In the genomic region with DNA sequence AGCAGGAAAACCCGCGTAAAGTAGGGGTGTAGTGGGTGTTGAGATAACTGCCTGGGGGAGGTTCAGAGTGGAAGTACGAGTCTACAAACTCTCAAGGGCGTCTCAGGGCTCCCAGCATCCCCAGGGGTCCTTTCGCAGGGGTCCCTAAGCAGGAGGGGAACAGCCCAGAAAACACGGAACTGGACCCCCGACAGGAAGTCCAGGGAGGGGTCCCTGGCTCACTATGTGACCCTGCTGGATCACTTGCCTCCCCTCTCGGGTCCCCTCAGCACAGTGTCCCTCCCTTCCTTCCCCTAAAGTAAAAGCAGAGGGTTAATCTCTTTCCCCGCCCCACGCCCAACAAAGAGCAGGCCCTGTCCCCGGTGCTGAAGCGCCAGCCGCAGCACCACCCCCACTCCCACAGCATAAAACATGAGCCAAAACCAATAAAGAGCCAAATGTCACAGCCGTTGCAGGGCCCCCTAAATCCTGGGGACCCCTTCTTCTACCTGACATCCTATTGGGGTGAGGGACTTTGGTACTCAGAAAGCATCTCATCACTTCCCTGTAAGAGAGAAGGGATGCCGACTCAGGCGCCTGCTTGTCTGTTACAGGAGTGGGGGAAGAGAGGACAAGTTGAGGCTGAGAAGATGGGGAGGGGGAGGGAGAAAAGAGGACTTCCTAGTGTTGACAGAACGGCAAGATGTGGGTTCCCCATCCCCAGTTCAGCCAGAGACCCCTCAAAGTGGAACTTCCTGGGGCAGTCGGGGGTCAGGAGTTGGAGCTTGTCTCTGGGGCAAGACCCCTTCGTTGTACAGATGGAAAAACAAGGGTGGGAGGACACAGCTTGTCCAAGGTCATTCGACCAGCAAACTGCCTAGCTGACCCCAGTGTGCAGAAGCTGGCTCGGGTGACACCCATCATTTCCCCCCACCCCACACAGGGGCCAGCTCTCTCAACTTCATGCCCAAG, we compare ENCODE assay signal across 10 cellular contexts. TPM values are rescaled to one million over a fixed set of nuclear protein-coding genes. Genes with fewer than 3 reads are reported as not detected.
A peak's percentile ranks its signal among the peaks of the same experiment; 100 is the strongest.
DNase-seq lines count a peak whose midpoint lies in the region; ATAC-seq and TF ChIP-seq lines count a peak whose summit lies in the region.
"Had no signal": no experiment of that assay in that cellular context is flagged by ENCODE, and none has a peak within 500 bp of the region (broad histone marks: within the 10 kb centered on the region; RNA-seq: fewer than 3 reads in every experiment).

No MANE protein-coding gene starts in this region.

- H3K27ac ChIP-seq in right atrium auricular region (no peak overlapping the region), VCaP (peak overlapping the region; percentile 68), hepatocyte (no peak overlapping the region), smooth muscle cell (ENCODE audit: low read depth) (no peak overlapping the region)
- H3K27ac ChIP-seq: SK-N-MC had no signal

- H3K27me3 ChIP-seq in right atrium auricular region, result peaks cover 15 to 24% of the 10 kb centered on the region in 2 donors
- H3K27me3 ChIP-seq in hepatocyte, result peaks cover 62% of the 10 kb centered on the region
- H3K27me3 ChIP-seq in smooth muscle cell (ENCODE audit: low read depth), result peaks cover 58% of the 10 kb centered on the region

- H3K36me3 ChIP-seq in right atrium auricular region, result no peaks in the 10 kb centered on the region
- no peaks in the 10 kb centered on the region for H3K36me3 ChIP-seq in hepatocyte (replicated peaks; ENCODE audit: insufficient read depth, low read depth)
- no peaks in the 10 kb centered on the region for H3K36me3 ChIP-seq in smooth muscle cell (ENCODE audit: low read depth)

- H3K9me3 ChIP-seq in right atrium auricular region (no peaks in the 10 kb centered on the region), hepatocyte (ENCODE audit: low read depth) (no peaks in the 10 kb centered on the region), smooth muscle cell (replicated peaks; ENCODE audit: low read depth) (no peaks in the 10 kb centered on the region)

- no peak overlapping the region for H3K4me3 Mint-ChIP-seq in chondrocyte (ENCODE audit: unreplicated experiment)

- WGBS in hepatocyte (ENCODE audit: low lambda C conversion rate, missing lambda C conversion rate), result 14% methylated on average over 18 of the region's 21 CpGs
- WGBS in smooth muscle cell (ENCODE audit: low lambda C conversion rate), result 21% methylated on average over 21 of the region's 21 CpGs

- intact Hi-C loops in left ventricle myocardium superior (cut with micrococcal nuclease), result no loop called here

- no peaks in the 10 kb centered on the region for H3K79me2 ChIP-seq in hepatocyte
- H3K79me2 ChIP-seq in smooth muscle cell (ENCODE audit: low read depth), result no peaks in the 10 kb centered on the region

- H3K27me3 Mint-ChIP-seq in chondrocyte (ENCODE audit: low read depth), result peaks cover 39% of the 10 kb centered on the region

- peaks cover 0 to 18% of the 10 kb centered on the region in 2 donors for H3K4me1 ChIP-seq in right atrium auricular region
- peaks cover 14% of the 10 kb centered on the region for H3K4me1 ChIP-seq in hepatocyte (ENCODE audit: insufficient read depth)
- H3K4me1 ChIP-seq in smooth muscle cell (ENCODE audit: low read depth), result peaks cover 18% of the 10 kb centered on the region

- H3K4me1 Mint-ChIP-seq in chondrocyte (ENCODE audit: low read depth), result peaks cover 22% of the 10 kb centered on the region

- H3K4me2 ChIP-seq in hepatocyte, result no peak overlapping the region
- H3K4me2 ChIP-seq in smooth muscle cell, result no peak overlapping the region

- ATAC-seq in left ventricle myocardium superior (peak; percentile 31), HG02642 (IDR thresholded peaks at IDR 0.05; ENCODE audit: poor library complexity, unreplicated experiment) (no peak)
- ATAC-seq: stimulated activated naive B cell treated with anti-CD40 and anti-IgM and Interleukin-4, amounts not matched to agents 10 μg/mL and 1 μg/mL and 100 μg/mL, for 72 hours had no signal

- no peak overlapping the region for H3K27ac Mint-ChIP-seq in chondrocyte (ENCODE audit: unreplicated experiment)
- H3K27ac Mint-ChIP-seq: stimulated activated naive B cell treated with anti-CD40 and anti-IgM and Interleukin-4, amounts not matched to agents 10 μg/mL and 1 μg/mL and 100 μg/mL, for 72 hours had no signal

- no peak overlapping the region for H3K9ac ChIP-seq in smooth muscle cell (ENCODE audit: low read depth)

- H2AFZ ChIP-seq in hepatocyte (no peak overlapping the region), smooth muscle cell (ENCODE audit: low read depth) (no peak overlapping the region)

- no peak for DNase-seq in left ventricle myocardium superior
- no peak for DNase-seq in right atrium auricular region (ENCODE audit: low spot score)
- DNase-seq in hepatocyte (ENCODE audit: low spot score), result peak; percentile 55
- DNase-seq in NCI-H2029 treated with DMSO at 0.1 percent for 48 hours (lab: John Stamatoyannopoulos, UW), result no peak
- DNase-seq in chondrocyte (ENCODE audit: low spot score), result no peak
- DNase-seq in smooth muscle cell (lab: John Stamatoyannopoulos, UW; ENCODE audit: unreplicated experiment), result no peak
- DNase-seq: stimulated activated naive B cell treated with anti-CD40 and anti-IgM and Interleukin-4, amounts not matched to agents 10 μg/mL and 1 μg/mL and 100 μg/mL, for 72 hours had no signal

- H4K20me1 ChIP-seq in hepatocyte (ENCODE audit: insufficient read depth, poor library complexity, severe bottlenecking) (no peaks in the 10 kb centered on the region), smooth muscle cell (ENCODE audit: low read depth) (no peaks in the 10 kb centered on the region)

- no peaks in the 10 kb centered on the region for H3K9me2 ChIP-seq in hepatocyte (replicated peaks; ENCODE audit: insufficient read depth)

- no peaks in the 10 kb centered on the region for H3K9me3 Mint-ChIP-seq in chondrocyte (ENCODE audit: low read depth)
- H3K9me3 Mint-ChIP-seq: stimulated activated naive B cell treated with anti-CD40 and anti-IgM and Interleukin-4, amounts not matched to agents 10 μg/mL and 1 μg/mL and 100 μg/mL, for 72 hours had no signal

- no peak for TF ChIP-seq CTCF in right atrium auricular region (IDR thresholded peaks at IDR 0.05)
- TF ChIP-seq CTCF in VCaP (conservative IDR thresholded peaks at IDR 0.05), result no peak
- TF ChIP-seq CTCF in hepatocyte (IDR thresholded peaks at IDR 0.05; ENCODE audit: poor library complexity), result no peak
- no peak for TF ChIP-seq CTCF in chondrocyte (IDR thresholded peaks at IDR 0.05)
- no peak for TF ChIP-seq CTCF in smooth muscle cell (IDR thresholded peaks at IDR 0.05; ENCODE audit: borderline replicate concordance, insufficient read depth, poor library complexity, severe bottlenecking)

- H3K4me3 ChIP-seq in right atrium auricular region, result no peak overlapping the region
- no peak overlapping the region for H3K4me3 ChIP-seq in hepatocyte
- H3K4me3 ChIP-seq in smooth muscle cell, result no peak overlapping the region
- H3K4me3 ChIP-seq: SK-N-MC had no signal

- no peaks in the 10 kb centered on the region for H3F3A ChIP-seq in smooth muscle cell (ENCODE audit: low read depth)

- H3K36me3 Mint-ChIP-seq in chondrocyte (ENCODE audit: low read depth), result peaks cover 1% of the 10 kb centered on the region

RNA-seq across cellular contexts. Expression of gene NEFH, which starts 1.4 kb away (rescaled TPM):
- 0.12 TPM for total RNA-seq in left ventricle myocardium superior
- under 1 TPM; 0.22 to 0.28 TPM for total RNA-seq in right atrium auricular region
- 0.03 and 0.08 TPM in 2 replicates for total RNA-seq in hepatocyte
- 0.98 TPM in 1 of 2 replicates, not detected in the other for polyA plus RNA-seq in hepatocyte
- total RNA-seq in chondrocyte, result 2.8 to 3.5 TPM (median 2.9 TPM) in 3 replicates
- not detected in 2 replicates for total RNA-seq in smooth muscle cell
- 0.93 and 1.1 TPM in 2 replicates for polyA plus RNA-seq in smooth muscle cell

RNA-seq across cellular contexts. Expression of gene RFPL1, which starts 40.2 kb away (rescaled TPM):
- total RNA-seq in left ventricle myocardium superior (not detected), right atrium auricular region (not detected), hepatocyte (not detected in 2 replicates), chondrocyte (not detected in 3 replicates), smooth muscle cell (not detected in 2 replicates)
- polyA plus RNA-seq in hepatocyte (not detected in 2 replicates), smooth muscle cell (0.16 TPM in 1 of 2 replicates, not detected in the other)
